8 cellular contexts compared by ENCODE assay signal in genomic region chr4:123488916-123489315, GRCh38.
A peak's percentile ranks its signal among the peaks of the same experiment; 100 is the strongest.
DNase-seq lines count a peak whose midpoint lies in the region; ATAC-seq and TF ChIP-seq lines count a peak whose summit lies in the region.

No MANE protein-coding gene starts in this region.

- intact Hi-C loops in naive thymus-derived CD4-positive, alpha-beta T cell (cut with micrococcal nuclease), result no loop called here

- no peak for TF ChIP-seq CTCF in WTC11 (IDR thresholded peaks at IDR 0.05)

- no peaks in the 10 kb centered on the region for H3K27me3 Mint-ChIP-seq in WTC11 (ENCODE audit: low read depth)
- H3K27me3 Mint-ChIP-seq in naive thymus-derived CD4-positive, alpha-beta T cell, result peaks cover 5 to 15% (median 8%) of the 10 kb centered on the region in 5 donors

- no peak overlapping the region for H3K4me3 Mint-ChIP-seq in WTC11
- H3K4me3 Mint-ChIP-seq in naive thymus-derived CD4-positive, alpha-beta T cell, result no peak overlapping the region

- peaks cover 6% of the 10 kb centered on the region; the same call in 1 of the 2 replicates for H3K9me3 Mint-ChIP-seq in WTC11
- peaks cover 0 to 8% (median 0%) of the 10 kb centered on the region in 11 donors for H3K9me3 Mint-ChIP-seq in naive thymus-derived CD4-positive, alpha-beta T cell

- H3K27me3 ChIP-seq in naive thymus-derived CD4-positive, alpha-beta T cell (ENCODE audit: control insufficient read depth in 2 of 2, insufficient read depth in 2 of 2, low read length in 2 of 2), result no peaks in the 10 kb centered on the region

- H3K27ac Mint-ChIP-seq in WTC11, result no peak overlapping the region
- peak overlapping the region in 1 of 9 donors; percentile 46 for H3K27ac Mint-ChIP-seq in naive thymus-derived CD4-positive, alpha-beta T cell

- CTCF ChIA-PET in WTC11 (lab: Charles Lee), result interaction anchor here (0.6 to 1.1 kb wide), 2 partner anchors 10 to 18 kb away, joined by 3 read pairs; no protein-coding TSS in a partner anchor
- CTCF ChIA-PET in naive thymus-derived CD4-positive, alpha-beta T cell (lab: Charles Lee), result interaction anchor here (0.7 kb wide), 1 partner anchor 39 kb away, joined by 4 read pairs; no protein-coding TSS in a partner anchor

- H3K9me3 ChIP-seq in naive thymus-derived CD4-positive, alpha-beta T cell (ENCODE audit: control insufficient read depth in 2 of 3, low read length in 3 of 3), result no peaks in the 10 kb centered on the region

- H3K36me3 Mint-ChIP-seq in WTC11, result no peaks in the 10 kb centered on the region
- H3K36me3 Mint-ChIP-seq in naive thymus-derived CD4-positive, alpha-beta T cell, result peaks cover 0 to under 1% (median 0%) of the 10 kb centered on the region in 5 donors

- peaks cover 5% of the 10 kb centered on the region; the same call in 1 of the 2 replicates for H3K4me1 Mint-ChIP-seq in WTC11
- peaks cover 0 to 9% (median 0%) of the 10 kb centered on the region in 7 donors for H3K4me1 Mint-ChIP-seq in naive thymus-derived CD4-positive, alpha-beta T cell

- no peak overlapping the region for H3K27ac ChIP-seq in naive thymus-derived CD4-positive, alpha-beta T cell (ENCODE audit: low read depth, low read length)

- POLR2A ChIA-PET in WTC11 (lab: Charles Lee), result no interaction called here
- POLR2A ChIA-PET in naive thymus-derived CD4-positive, alpha-beta T cell (lab: Charles Lee), result no interaction called here

- H3K4me1 ChIP-seq in naive thymus-derived CD4-positive, alpha-beta T cell (ENCODE audit: control insufficient read depth in 2 of 2, insufficient read depth in 2 of 2, low read length in 2 of 2), result no peaks in the 10 kb centered on the region

- DNase-seq in WTC11 (ENCODE audit: low spot score) (no peak), DMS114 treated with DMSO at 0.1 percent for 48 hours (lab: John Stamatoyannopoulos, UW; ENCODE audit: unreplicated experiment) (no peak), inferior parietal cortex (ENCODE audit: extremely low spot score) (no peak), NCI-H2107 treated with DMSO at 0.1 percent for 48 hours (lab: John Stamatoyannopoulos, UW; ENCODE audit: unreplicated experiment) (no peak)
- DNase-seq in naive thymus-derived CD4-positive, alpha-beta T cell, result no peak

- no peak overlapping the region for H3K4me3 ChIP-seq in naive thymus-derived CD4-positive, alpha-beta T cell (ENCODE audit: low read length)

- ATAC-seq in GM19351 (IDR thresholded peaks at IDR 0.05; ENCODE audit: unreplicated experiment) (peak; percentile 62), HG03457 (IDR thresholded peaks at IDR 0.05; ENCODE audit: unreplicated experiment) (peak; percentile 71), WTC11 (no peak), GM21390 (IDR thresholded peaks at IDR 0.05; ENCODE audit: unreplicated experiment) (no peak)
- ATAC-seq in naive thymus-derived CD4-positive, alpha-beta T cell, result peak; percentile 89

- no peaks in the 10 kb centered on the region for H3K36me3 ChIP-seq in naive thymus-derived CD4-positive, alpha-beta T cell (ENCODE audit: control insufficient read depth in 2 of 3, insufficient read depth in 3 of 3, low read length in 3 of 3)

TF ChIP-seq in WTC11, 78 proteins besides CTCF, POLR2A, EP300 and RAD21:
- TF ChIP-seq TEAD4 (CRISPR knock-in tag; IDR thresholded peaks at IDR 0.05) (no peak), MAX (CRISPR knock-in tag; IDR thresholded peaks at IDR 0.05) (no peak), ELF4 (CRISPR knock-in tag; IDR thresholded peaks at IDR 0.05; ENCODE audit: low read depth) (no peak), NFYB (CRISPR knock-in tag; conservative IDR thresholded peaks at IDR 0.05; ENCODE audit: low read depth) (peak; percentile 58), E2F1 (CRISPR knock-in tag; IDR thresholded peaks at IDR 0.05) (no peak), USF2 (CRISPR knock-in tag; IDR thresholded peaks at IDR 0.05) (0 out of 2 replicates have a peak, but pooled peaks have one; percentile 20), SMAD3 (CRISPR knock-in tag; IDR thresholded peaks at IDR 0.05; ENCODE audit: borderline replicate concordance) (no peak), JUN (CRISPR knock-in tag; IDR thresholded peaks at IDR 0.05) (no peak), E2F4 (CRISPR knock-in tag; IDR thresholded peaks at IDR 0.05; ENCODE audit: borderline replicate concordance, low read depth) (no peak), RELA (CRISPR knock-in tag; IDR thresholded peaks at IDR 0.05; ENCODE audit: borderline replicate concordance) (no peak)
TF ChIP-seq in WTC11: peak in this region for 2.

Comparison
In these comparisons a context has a peak if more than half of its experiments do, and no peak if none do; other contexts are left out.
1. ATAC-seq: peak in GM19351 (single experiment), HG03457 (single experiment) and naive thymus-derived CD4-positive, alpha-beta T cell (single experiment); none in WTC11 (single experiment) and GM21390 (single experiment).